Comparison of ENCODE assay signal across 9 cellular contexts in the genomic region with DNA sequence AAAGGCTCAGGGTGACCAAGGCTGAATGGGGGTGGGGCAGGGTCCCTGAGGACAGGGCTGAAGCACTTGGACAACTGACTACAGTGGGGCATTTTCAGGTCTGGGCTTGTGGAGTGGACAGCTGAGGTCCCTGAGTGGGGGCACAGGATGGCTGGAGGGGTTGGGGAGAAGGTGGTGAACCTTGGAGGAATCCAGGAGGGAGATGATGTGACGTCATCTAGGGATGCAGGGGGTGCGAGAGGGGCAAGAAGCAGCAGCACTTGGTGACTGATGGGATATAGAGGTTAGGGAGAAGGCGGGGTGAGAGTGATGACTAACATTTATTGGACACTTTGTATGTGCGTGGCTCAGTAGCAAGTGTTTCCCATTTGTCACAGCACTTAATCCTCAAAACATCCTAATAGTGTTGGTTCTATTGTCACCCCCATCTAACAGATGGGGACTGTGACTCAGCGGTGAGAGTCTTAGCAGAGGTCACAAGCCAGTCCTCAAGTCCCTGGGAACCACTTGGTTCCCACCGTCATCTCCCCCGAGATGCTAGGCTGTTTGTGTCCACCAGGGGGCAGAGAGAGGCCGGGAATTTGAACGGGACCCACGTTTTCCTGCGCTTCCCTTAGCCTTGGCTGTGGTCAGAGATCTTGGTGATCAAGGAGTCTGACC. TPM values are rescaled to one million over a fixed set of nuclear protein-coding genes. Genes with fewer than 3 reads are reported as not detected.
A peak's percentile ranks its signal among the peaks of the same experiment; 100 is the strongest.
DNase-seq lines count a peak whose midpoint lies in the region; ATAC-seq, FAIRE-seq and TF ChIP-seq lines count a peak whose summit lies in the region.
"Had no signal": no experiment of that assay in that cellular context is flagged by ENCODE, and none has a peak within 500 bp of the region (broad histone marks: within the 10 kb centered on the region; RNA-seq: fewer than 3 reads in every experiment).

No MANE protein-coding gene starts in this region.

- no peak overlapping the region for H3K4me3 ChIP-seq in colonic mucosa
- no peak overlapping the region for H3K4me3 ChIP-seq in HepG2 (replicated peaks in 1 of 3; ENCODE audit: insufficient read depth in 1 of 3, low read depth in 2 of 3, low read length in 3 of 3)

- H3K9me3 ChIP-seq in colonic mucosa (no peaks in the 10 kb centered on the region), HepG2 (ENCODE audit: low read length) (no peaks in the 10 kb centered on the region)

- DNase-seq in C1 segment of cervical spinal cord (lab: John Stamatoyannopoulos, UW) (peak in 10 of 14 donors; percentile 25 to 74 (median 52)), NCI-H446 (lab: John Stamatoyannopoulos, UW) (peak; percentile 49 to 81), colonic mucosa (peak; percentile 82), HepG2 (ENCODE audit: low spot score) (peak; percentile 49)
- peak; percentile 47 for DNase-seq in activated CD4-positive, CD25-positive, alpha-beta regulatory T cell treated with anti-CD3 and anti-CD28 coated beads, Interleukin-2, amount 50 U/mL, for 72 hours
- DNase-seq in stimulated activated CD4-positive, alpha-beta T cell treated with anti-CD3 and anti-CD28 coated beads, TNF-alpha, amount 100 ng/mL, for 48 hours (ENCODE audit: low read depth in 3 of 3) = peak in 2 of 3 donors; percentile 47 to 56

- H3K79me2 ChIP-seq in HepG2 (ENCODE audit: insufficient read depth, low read length) = no peaks in the 10 kb centered on the region

- H3K4me1 ChIP-seq in colonic mucosa (peaks cover 12% of the 10 kb centered on the region), HepG2 (ENCODE audit: insufficient read depth, low read length) (peaks cover 10% of the 10 kb centered on the region; the same call in 1 of the 2 replicates)

- 15% methylated on average over 11 of the region's 11 CpGs for WGBS in HepG2 (ENCODE audit: low lambda C conversion rate)

- no peak overlapping the region for H3K4me2 ChIP-seq in HepG2 (ENCODE audit: low read depth, low read length)

- peak; percentile 97 for FAIRE-seq in HepG2 (lab: Jason Lieb, UNC)

- peak; percentile 69 for TF ChIP-seq CTCF in colonic mucosa (IDR thresholded peaks at IDR 0.05)
- TF ChIP-seq CTCF in HepG2 (CRISPR knock-in tag; IDR thresholded peaks at IDR 0.05) = peak; percentile 92

- BruUV-seq in HepG2 (replicated peaks; lab: Mats Ljungman, UMichigan) = no TSS peak

- H3K27ac ChIP-seq in colonic mucosa (no peak overlapping the region), HepG2 (ENCODE audit: extremely low read length, insufficient read depth, low read length) (no peak overlapping the region)

- ATAC-seq in GM18907 (IDR thresholded peaks at IDR 0.05; ENCODE audit: unreplicated experiment) = peak; percentile 43
- peak; percentile 25 for ATAC-seq in HG03103 (IDR thresholded peaks at IDR 0.05; ENCODE audit: low read depth, unreplicated experiment)
- peak; percentile 82 for ATAC-seq in HepG2

- CTCF ChIA-PET in HepG2 (lab: Yijun Ruan, JAX; ENCODE audit: low intra/inter-chr PET ratio, low total read pairs) = interaction anchor here (1.0 to 2.2 kb wide), 3 partner anchors 86 to 216 kb away, joined by 3 to 44 read pairs (median 8); partner anchors contain the start of gene MYCL

- TF ChIP-seq POLR2A in HepG2 (IDR thresholded peaks at IDR 0.05; ENCODE audit: insufficient read depth in 1 of 2, low read depth in 2 of 2, low read length in 2 of 2) = no peak

- no peak overlapping the region for H2AFZ ChIP-seq in HepG2 (ENCODE audit: low read length)

- H3K36me3 ChIP-seq in colonic mucosa (no peaks in the 10 kb centered on the region), HepG2 (replicated peaks in 1 of 2; ENCODE audit: control insufficient read depth in 1 of 2, insufficient read depth in 2 of 2, low read length in 2 of 2) (no peaks in the 10 kb centered on the region)

- POLR2A ChIA-PET in HepG2 (lab: Yijun Ruan, JAX) = interaction anchor here (1.1 to 1.2 kb wide), 2 partner anchors 79 to 85 kb away, joined by 3 to 6 read pairs; partner anchors contain the start of gene MYCL

- intact Hi-C loops in colonic mucosa (cut with DNase I) = loop anchor here (1.0 to 2.0 kb wide), 2 partner anchors 86 to 156 kb away; no protein-coding TSS in a partner anchor
- intact Hi-C loops in HepG2 (cut with micrococcal nuclease; ENCODE audit: unreplicated experiment) = loop anchor here (1.0 to 10.0 kb wide), 2 partner anchors 86 to 218 kb away; no protein-coding TSS in a partner anchor

- H4K20me1 ChIP-seq in HepG2 (ENCODE audit: insufficient read depth, low read length) = no peaks in the 10 kb centered on the region

- peak overlapping the region in 1 of 2 donors; percentile 46 for H3K9ac ChIP-seq in colonic mucosa (ENCODE audit: low read depth in 2 of 2, low read length in 2 of 2)
- no peak overlapping the region for H3K9ac ChIP-seq in HepG2 (ENCODE audit: insufficient read depth, low read depth, low read length)

- in situ Hi-C loops in HepG2 (cut with HindIII; ENCODE audit: extremely low pct_ligation_motif_present, low pct_unique_long_range_greater_than_20kb) = loop anchor here (5.0 kb wide), 2 partner anchors 86 to 156 kb away; partner anchors contain the start of gene MYCL

- no peaks in the 10 kb centered on the region for H3K27me3 ChIP-seq in colonic mucosa
- H3K27me3 ChIP-seq in HepG2 (ENCODE audit: control insufficient read depth in 1 of 2, insufficient read depth in 2 of 2, low read length in 2 of 2) = peaks cover 1 to 13% of the 10 kb centered on the region in 2 experiments; a peak in 2 of 5 replicates

- peak; percentile 91 for TF ChIP-seq RAD21 in HepG2 (CRISPR knock-in tag; IDR thresholded peaks at IDR 0.05)

- TF ChIP-seq EP300 in HepG2 (IDR thresholded peaks at IDR 0.05; ENCODE audit: low read depth in 2 of 2, low read length in 2 of 2) = no peak
- no peak for TF ChIP-seq EP300 in HepG2 (CRISPR knock-in tag; IDR thresholded peaks at IDR 0.05; ENCODE audit: borderline replicate concordance)

TF ChIP-seq in HepG2, 621 proteins besides CTCF, POLR2A, EP300 and RAD21 (continues in another document):
- TF ChIP-seq, protein P1, sequence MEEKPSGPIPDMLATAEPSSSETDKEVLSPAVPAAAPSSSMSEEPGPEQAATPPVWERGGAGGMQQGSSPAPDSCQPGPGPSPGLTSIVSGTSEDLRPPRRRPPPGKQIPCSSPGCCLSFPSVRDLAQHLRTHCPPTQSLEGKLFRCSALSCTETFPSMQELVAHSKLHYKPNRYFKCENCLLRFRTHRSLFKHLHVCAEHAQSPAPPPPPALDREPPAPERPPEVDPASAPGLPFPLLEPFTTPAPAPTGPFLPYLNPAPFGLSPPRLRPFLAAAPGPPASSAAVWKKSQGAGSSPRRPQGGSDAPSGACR (CRISPR knock-in tag; IDR thresholded peaks at IDR 0.05) = no peak
- TF ChIP-seq MED13 (CRISPR knock-in tag; IDR thresholded peaks at IDR 0.05) = no peak
- TF ChIP-seq ZKSCAN1 (IDR thresholded peaks at IDR 0.05; ENCODE audit: low read length) = no peak
- TF ChIP-seq ZNF343 (CRISPR knock-in tag; IDR thresholded peaks at IDR 0.05) = no peak
- TF ChIP-seq ZNF383 (CRISPR knock-in tag; IDR thresholded peaks at IDR 0.05; ENCODE audit: borderline replicate concordance) = no peak

RNA-seq across cellular contexts. Expression of gene BMP8B, which starts 27.9 kb away (rescaled TPM):
- total RNA-seq in colonic mucosa (1 to 10 TPM; 4.9 TPM), HepG2 (2016; rRNA removed; fragmentation: Illumina TruSeq; extraction: Trizol) (0.14 and 0.29 TPM in 2 replicates)
- total RNA-seq in HepG2 (2016; cell fraction: cytosol; rRNA removed; fragmentation: Illumina TruSeq; extraction: Trizol; ENCODE audit: low read depth) = not detected in 2 replicates
- 0.22 and 0.36 TPM in 2 replicates for total RNA-seq in HepG2 (2016; cell fraction: insoluble cytoplasmic fraction; rRNA removed; fragmentation: Illumina TruSeq; extraction: Trizol)
- 0.09 and 0.17 TPM in 2 replicates for total RNA-seq in HepG2 (2016; cell fraction: membrane; rRNA removed; fragmentation: Illumina TruSeq; extraction: Trizol)
- total RNA-seq in HepG2 (2016; cell fraction: nucleus; rRNA removed; fragmentation: Illumina TruSeq; extraction: Trizol) = 0.22 and 0.34 TPM in 2 replicates
- polyA plus RNA-seq in HepG2 (2011; rRNA removed) = 0.41 and 0.48 TPM in 2 replicates
- polyA plus RNA-seq in HepG2 (2011; cell fraction: cytosol; rRNA removed) = 0.24 and 0.41 TPM in 2 replicates
- 0.24 and 0.33 TPM in 2 replicates for polyA plus RNA-seq in HepG2 (2011; cell fraction: nucleus; rRNA removed)
- 0.68 and 0.78 TPM in 2 replicates for polyA plus RNA-seq in HepG2 (2012)
- 0.03 TPM in 2 replicates for polyA plus RNA-seq in HepG2 (2016; cell fraction: cytosol; fragmentation: Illumina TruSeq; extraction: Trizol; ENCODE audit: low read depth)
- 0.24 and 0.44 TPM in 2 replicates for polyA plus RNA-seq in HepG2 (2016; cell fraction: insoluble cytoplasmic fraction; fragmentation: Illumina TruSeq; extraction: Trizol; ENCODE audit: low read depth)
- polyA plus RNA-seq in HepG2 (2016; cell fraction: membrane; fragmentation: Illumina TruSeq; extraction: Trizol; ENCODE audit: low read depth) = 0.06 and 0.09 TPM in 2 replicates
- 0.37 and 0.51 TPM in 2 replicates for polyA plus RNA-seq in HepG2 (2016; cell fraction: nucleus; fragmentation: Illumina TruSeq; extraction: Trizol; ENCODE audit: insufficient read depth, low read depth)
- 0.62 and 4.1 TPM in 2 replicates for polyA minus RNA-seq in HepG2 (2011; rRNA and poly(A)+ RNA removed; ENCODE audit: low replicate concordance)
- polyA minus RNA-seq in HepG2 (2011; cell fraction: cytosol; rRNA and poly(A)+ RNA removed) = 0.40 and 0.44 TPM in 2 replicates
- 0.12 and 0.26 TPM in 2 replicates for polyA minus RNA-seq in HepG2 (2011; cell fraction: nucleus; rRNA and poly(A)+ RNA removed)

RNA-seq across cellular contexts. Expression of gene OXCT2, which starts 45.4 kb away (rescaled TPM):
- total RNA-seq in colonic mucosa (1 to 10 TPM in 1 of 2 donors, under 1 TPM in 1; 0.77 to 1.2 TPM), HepG2 (2016; rRNA removed; fragmentation: Illumina TruSeq; extraction: Trizol) (0.33 TPM in 1 of 2 replicates, not detected in the other)
- not detected in 2 replicates for total RNA-seq in HepG2 (2016; cell fraction: cytosol; rRNA removed; fragmentation: Illumina TruSeq; extraction: Trizol; ENCODE audit: low read depth)
- 0.43 TPM in 1 of 2 replicates, not detected in the other for total RNA-seq in HepG2 (2016; cell fraction: insoluble cytoplasmic fraction; rRNA removed; fragmentation: Illumina TruSeq; extraction: Trizol)
- total RNA-seq in HepG2 (2016; cell fraction: membrane; rRNA removed; fragmentation: Illumina TruSeq; extraction: Trizol) = 0.12 and 0.17 TPM in 2 replicates
- 0.22 and 0.34 TPM in 2 replicates for total RNA-seq in HepG2 (2016; cell fraction: nucleus; rRNA removed; fragmentation: Illumina TruSeq; extraction: Trizol)
- 0.21 and 0.26 TPM in 2 replicates for polyA plus RNA-seq in HepG2 (2011; rRNA removed)
- polyA plus RNA-seq in HepG2 (2011; cell fraction: cytosol; rRNA removed) = 0.18 and 0.31 TPM in 2 replicates
- polyA plus RNA-seq in HepG2 (2011; cell fraction: nucleus; rRNA removed) = 1.2 and 1.7 TPM in 2 replicates
- 0.25 TPM in 2 replicates for polyA plus RNA-seq in HepG2 (2012)
- polyA plus RNA-seq in HepG2 (2016; cell fraction: cytosol; fragmentation: Illumina TruSeq; extraction: Trizol; ENCODE audit: low read depth) = not detected in 2 replicates
- 0.29 TPM in 1 of 2 replicates, not detected in the other for polyA plus RNA-seq in HepG2 (2016; cell fraction: insoluble cytoplasmic fraction; fragmentation: Illumina TruSeq; extraction: Trizol; ENCODE audit: low read depth)
- polyA plus RNA-seq in HepG2 (2016; cell fraction: membrane; fragmentation: Illumina TruSeq; extraction: Trizol; ENCODE audit: low read depth) = not detected in 2 replicates
- 0.93 and 1.2 TPM in 2 replicates for polyA plus RNA-seq in HepG2 (2016; cell fraction: nucleus; fragmentation: Illumina TruSeq; extraction: Trizol; ENCODE audit: insufficient read depth, low read depth)
- polyA minus RNA-seq in HepG2 (2011; rRNA and poly(A)+ RNA removed; ENCODE audit: low replicate concordance) = 0.22 and 1.3 TPM in 2 replicates
- 0.30 TPM in 1 of 2 replicates, not detected in the other for polyA minus RNA-seq in HepG2 (2011; cell fraction: cytosol; rRNA and poly(A)+ RNA removed)
- polyA minus RNA-seq in HepG2 (2011; cell fraction: nucleus; rRNA and poly(A)+ RNA removed) = 0.64 and 0.99 TPM in 2 replicates
- total RNA-seq: T-helper 1 cell treated with Interleukin-12 subunit alpha and Interleukin-12 subunit beta and Interleukin-4 antibody, amounts not matched to agents 30 ng/mL and 1 ng/mL, for 36 hours had no signal

Comparison
In these comparisons a context has a peak if more than half of its experiments do, and no peak if none do; other contexts are left out.
1. ATAC-seq: peak in every context shown above with its lines; median percentile 82 in HepG2; 43 in GM18907; 25 in HG03103.